7 cellular contexts compared by ENCODE assay signal in the genomic region with DNA sequence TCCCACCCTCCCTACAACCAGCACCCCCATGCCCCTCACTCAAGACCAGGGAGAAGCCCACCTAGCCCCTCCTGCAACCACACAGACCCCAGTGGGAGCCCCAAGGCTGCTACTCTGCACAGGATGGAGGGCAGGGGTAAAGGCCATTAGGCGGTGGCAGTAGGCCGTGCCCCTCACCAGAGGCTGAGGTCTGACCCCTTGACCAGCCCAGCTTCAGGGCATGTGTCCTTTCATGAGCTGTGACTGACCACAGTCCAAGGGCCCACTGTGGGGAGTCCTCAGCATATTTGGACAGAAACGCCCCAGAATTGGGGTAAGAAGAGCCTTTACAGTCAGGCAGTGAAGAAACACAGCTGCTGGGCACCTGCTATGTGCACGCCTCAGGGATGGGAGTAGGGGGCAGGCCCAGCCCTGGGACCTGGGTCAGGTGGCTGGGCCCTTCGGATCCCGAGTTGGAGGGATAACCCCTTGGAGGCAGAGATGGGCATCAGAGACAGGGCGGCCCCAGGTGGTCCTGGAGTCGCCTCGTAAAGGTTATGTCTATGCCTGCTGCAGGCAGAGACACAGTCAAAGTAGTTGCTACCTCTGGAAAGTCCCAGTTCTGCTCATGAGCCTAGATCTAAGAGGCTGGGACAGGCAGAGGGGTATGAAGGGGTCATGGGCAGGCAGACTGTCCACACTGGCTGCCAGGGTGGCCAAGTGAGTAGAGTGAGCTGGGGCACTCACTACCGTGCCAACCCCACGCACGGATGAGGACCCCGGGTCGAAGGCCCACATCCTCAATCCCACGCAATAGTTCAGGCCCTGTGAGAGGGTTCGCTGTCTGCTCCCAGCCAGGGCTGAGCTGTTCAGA. TPM values are rescaled to one million over a fixed set of nuclear protein-coding genes. Genes with fewer than 3 reads are reported as not detected.
DNase-seq lines count a peak whose midpoint lies in the region; ATAC-seq, FAIRE-seq and TF ChIP-seq lines count a peak whose summit lies in the region.

No MANE protein-coding gene starts in this region.

- H2BK15ac ChIP-seq in IMR-90 (ENCODE audit: low read depth, low read length) = no peak overlapping the region

- H3K27me3 Mint-ChIP-seq in activated naive CD8-positive, alpha-beta T cell treated with anti-CD3 and anti-CD28 coated beads, Interleukin-2, amount 50 U/mL, for 24 hours = no peaks in the 10 kb centered on the region

- H3K9me3 Mint-ChIP-seq in activated naive CD8-positive, alpha-beta T cell treated with anti-CD3 and anti-CD28 coated beads, Interleukin-2, amount 50 U/mL, for 24 hours = no peaks in the 10 kb centered on the region

- CTCF ChIA-PET in IMR-90 (lab: Yijun Ruan, JAX) (no interaction called here), HepG2 (lab: Yijun Ruan, JAX; ENCODE audit: low intra/inter-chr PET ratio, low total read pairs) (no interaction called here)

- dilution Hi-C loops in IMR-90 (cut with HindIII; ENCODE audit: low sequenced_read_pairs, unreplicated experiment) = no loop called here

- H4K8ac ChIP-seq in IMR-90 (ENCODE audit: low read depth in 2 of 2, low read length in 2 of 2) = peak overlapping the region; percentile 93 to 96

- no TSS peak for BruUV-seq in IMR-90 (replicated peaks; lab: Mats Ljungman, UMichigan)
- no TSS peak for BruUV-seq in HepG2 (replicated peaks; lab: Mats Ljungman, UMichigan)

- H4K91ac ChIP-seq in IMR-90 (ENCODE audit: insufficient read depth, low read depth, low read length) = peak overlapping the region; percentile 92

- TF ChIP-seq RAD21 in IMR-90 (IDR thresholded peaks at IDR 0.05; ENCODE audit: low read length) (no peak), HepG2 (CRISPR knock-in tag; IDR thresholded peaks at IDR 0.05) (no peak)

- intact Hi-C loops in IMR-90 (cut with micrococcal nuclease) = no loop called here
- intact Hi-C loops in HepG2 (cut with micrococcal nuclease; ENCODE audit: unreplicated experiment) = loop anchor here (2.0 to 5.0 kb wide), 2 partner anchors 15 to 203 kb away; partner anchors contain the start of gene ZNF274

- peak overlapping the region; percentile 73 for H3K4me2 ChIP-seq in IMR-90 (ENCODE audit: low read depth, low read length)
- H3K4me2 ChIP-seq in HepG2 (ENCODE audit: low read depth, low read length) = peak overlapping the region; percentile 99

- no peak for FAIRE-seq in HepG2 (lab: Jason Lieb, UNC)

- H3K36me3 Mint-ChIP-seq in activated naive CD8-positive, alpha-beta T cell treated with anti-CD3 and anti-CD28 coated beads, Interleukin-2, amount 50 U/mL, for 24 hours (ENCODE audit: low read depth) = peaks cover 30% of the 10 kb centered on the region

- H3K14ac ChIP-seq in IMR-90 (replicated peaks; ENCODE audit: low read depth, low read length) = peak overlapping the region; percentile 92

- 90% methylated on average over 2 of the region's 16 CpGs; no CpG with 5 or more reads in 1 of the 2 experiments for WGBS in IMR-90 (ENCODE audit: extremely low coverage in 2 of 2, insufficient read length in 1 of 2), 2 experiments
- 18% methylated on average over 11 of the region's 16 CpGs for WGBS in HepG2 (ENCODE audit: low lambda C conversion rate)

- H3K27ac ChIP-seq in IMR-90 (ENCODE audit: insufficient read depth, low read length) (peak overlapping the region; percentile 86), HepG2 (ENCODE audit: extremely low read length, insufficient read depth, low read length) (peak overlapping the region; percentile 99), subcutaneous abdominal adipose tissue (ENCODE audit: low read depth, low read length) (peak overlapping the region; percentile 92)

- H3K79me2 ChIP-seq in HepG2 (ENCODE audit: insufficient read depth, low read length) = peaks cover 36% of the 10 kb centered on the region

- peak overlapping the region; percentile 97 for H3K23ac ChIP-seq in IMR-90 (ENCODE audit: low read depth, low read length)

- H3K9ac ChIP-seq in IMR-90 (ENCODE audit: low read depth, low read length) (peak overlapping the region; percentile 87), HepG2 (ENCODE audit: insufficient read depth, low read depth, low read length) (peak overlapping the region; percentile 97), subcutaneous abdominal adipose tissue (ENCODE audit: low read length in 5 of 5) (peak overlapping the region; percentile 63 to 90 (median 78))

- H3K18ac ChIP-seq in IMR-90 (ENCODE audit: low read depth, low read length) = no peak overlapping the region

- TF ChIP-seq CTCF in IMR-90 (conservative IDR thresholded peaks at IDR 0.05; ENCODE audit: low read depth, low read length) (no peak), HepG2 (CRISPR knock-in tag; IDR thresholded peaks at IDR 0.05) (no peak)

- H3K27ac Mint-ChIP-seq in activated naive CD8-positive, alpha-beta T cell treated with anti-CD3 and anti-CD28 coated beads, Interleukin-2, amount 50 U/mL, for 24 hours = peak overlapping the region; percentile 99

- H4K20me1 ChIP-seq in IMR-90 (ENCODE audit: insufficient read depth, low read length) (peaks cover 25% of the 10 kb centered on the region), HepG2 (ENCODE audit: insufficient read depth, low read length) (peaks cover 24% of the 10 kb centered on the region)

- H3K27me3 ChIP-seq in IMR-90 (ENCODE audit: control insufficient read depth, insufficient read depth, low read length) = no peaks in the 10 kb centered on the region
- H3K27me3 ChIP-seq in HepG2 (ENCODE audit: control insufficient read depth in 1 of 2, insufficient read depth in 2 of 2, low read length in 2 of 2) = no peaks in the 10 kb centered on the region; a peak in 1 of 5 replicates
- H3K27me3 ChIP-seq in subcutaneous abdominal adipose tissue (ENCODE audit: control insufficient read depth in 5 of 5, insufficient read depth in 4 of 5, low read length in 5 of 5) = no peaks in the 10 kb centered on the region

- H4K5ac ChIP-seq in IMR-90 (ENCODE audit: low read depth, low read length) = peak overlapping the region; percentile 70

- H3K56ac ChIP-seq in IMR-90 (ENCODE audit: extremely low read depth, insufficient read depth, low read length) = peak overlapping the region; percentile 70

- ATAC-seq in IMR-90 (ENCODE audit: low read depth) = no peak
- ATAC-seq in activated naive CD8-positive, alpha-beta T cell treated with anti-CD3 and anti-CD28 coated beads, Interleukin-2, amount 50 U/mL, for 24 hours = no peak
- ATAC-seq in HepG2 = peak; percentile 16

- H3K36me3 ChIP-seq in IMR-90 (ENCODE audit: control insufficient read depth, insufficient read depth, low read length) (peaks cover 5% of the 10 kb centered on the region), HepG2 (replicated peaks in 1 of 2; ENCODE audit: control insufficient read depth in 1 of 2, insufficient read depth in 2 of 2, low read length in 2 of 2) (peaks cover 0 to 16% of the 10 kb centered on the region in 2 experiments; a peak in 3 of 5 replicates), subcutaneous abdominal adipose tissue (ENCODE audit: control insufficient read depth in 5 of 5, insufficient read depth in 5 of 5, low read length in 5 of 5) (peaks cover 3 to 17% (median 9%) of the 10 kb centered on the region in 5 donors)

- peaks cover 21% of the 10 kb centered on the region for H3K9me1 ChIP-seq in IMR-90 (ENCODE audit: insufficient read depth, low read length)

- peak overlapping the region; percentile 52 for H2BK120ac ChIP-seq in IMR-90 (ENCODE audit: low read depth, low read length)

- TF ChIP-seq EP300 in HepG2 (IDR thresholded peaks at IDR 0.05; ENCODE audit: low read depth in 2 of 2, low read length in 2 of 2) (no peak; a peak in 1 of 4 replicates), HepG2 (CRISPR knock-in tag; IDR thresholded peaks at IDR 0.05; ENCODE audit: borderline replicate concordance) (no peak)

- POLR2A ChIA-PET in IMR-90 (lab: Charles Lee; ENCODE audit: unreplicated experiment) = no interaction called here
- POLR2A ChIA-PET in HepG2 (lab: Yijun Ruan, JAX) = interaction anchor here (0.6 to 4.6 kb wide), 6 partner anchors 12 to 203 kb away, joined by 3 to 19 read pairs (median 3); partner anchors contain the start of genes ERVK3-1, ZNF274, ZNF497 and ZNF584

- H2BK5ac ChIP-seq in IMR-90 (ENCODE audit: low read depth, low read length, poor library complexity, severe bottlenecking) = peak overlapping the region; percentile 87

- H3K4me3 ChIP-seq in IMR-90 (ENCODE audit: insufficient read depth, low read depth, low read length) = peak overlapping the region; percentile 55
- H3K4me3 ChIP-seq in HepG2 (replicated peaks in 1 of 3; ENCODE audit: insufficient read depth in 1 of 3, low read depth in 2 of 3, low read length in 3 of 3) = peak overlapping the region; percentile 76 to 98 (median 92)
- H3K4me3 ChIP-seq in subcutaneous abdominal adipose tissue (ENCODE audit: low read depth in 1 of 5, low read length in 5 of 5) = peak overlapping the region; percentile 69 to 87 (median 77)

- H2AFZ ChIP-seq in IMR-90 (replicated peaks; ENCODE audit: low read length, poor library complexity) (peak overlapping the region; percentile 96), HepG2 (ENCODE audit: low read length) (no peak overlapping the region)

- peak overlapping the region; percentile 100 for H2AK9ac ChIP-seq in IMR-90 (replicated peaks; ENCODE audit: low read depth, low read length, poor library complexity)

- H3K4ac ChIP-seq in IMR-90 (ENCODE audit: low read depth, low read length) = peak overlapping the region; percentile 90

- H3K79me1 ChIP-seq in IMR-90 (ENCODE audit: low read depth in 1 of 2, low read length in 2 of 2) = peaks cover 17 to 49% of the 10 kb centered on the region in 2 experiments; a peak in 3 of 4 replicates

- no peak overlapping the region for H2BK20ac ChIP-seq in IMR-90 (ENCODE audit: low read depth, low read length)

- H3K4me3 Mint-ChIP-seq in activated naive CD8-positive, alpha-beta T cell treated with anti-CD3 and anti-CD28 coated beads, Interleukin-2, amount 50 U/mL, for 24 hours = peak overlapping the region; percentile 98

- peaks cover 55% of the 10 kb centered on the region for H3K4me1 Mint-ChIP-seq in activated naive CD8-positive, alpha-beta T cell treated with anti-CD3 and anti-CD28 coated beads, Interleukin-2, amount 50 U/mL, for 24 hours

- DNase-seq in IMR-90 = no peak
- DNase-seq in activated naive CD8-positive, alpha-beta T cell treated with anti-CD3 and anti-CD28 coated beads, Interleukin-2, amount 50 U/mL, for 24 hours = peak; percentile 49
- no peak for DNase-seq in HepG2 (ENCODE audit: low spot score)
- no peak for DNase-seq in SK-N-DZ (ENCODE audit: low spot score)
- DNase-seq in DMS153 (lab: John Stamatoyannopoulos, UW) = no peak
- no peak for DNase-seq in DMS114 treated with DMSO at 0.1 percent for 48 hours (lab: John Stamatoyannopoulos, UW; ENCODE audit: unreplicated experiment)

- in situ Hi-C loops in IMR-90 (cut with MboI; ENCODE audit: low sequenced_read_pairs) = no loop called here
- in situ Hi-C loops in HepG2 (cut with HindIII; ENCODE audit: extremely low pct_ligation_motif_present, low pct_unique_long_range_greater_than_20kb) = no loop called here

- H2AK5ac ChIP-seq in IMR-90 (ENCODE audit: low read depth, low read length) = peak overlapping the region; percentile 93

- no peaks in the 10 kb centered on the region for H3K9me3 ChIP-seq in IMR-90 (ENCODE audit: control insufficient read depth, insufficient read depth, low read length)
- no peaks in the 10 kb centered on the region for H3K9me3 ChIP-seq in HepG2 (ENCODE audit: low read length)
- no peaks in the 10 kb centered on the region for H3K9me3 ChIP-seq in subcutaneous abdominal adipose tissue (ENCODE audit: control insufficient read depth in 5 of 5, low read length in 5 of 5)

- TF ChIP-seq POLR2A in IMR-90 (IDR thresholded peaks at IDR 0.05; ENCODE audit: low read depth, low read length) (no peak), HepG2 (IDR thresholded peaks at IDR 0.05; ENCODE audit: insufficient read depth in 1 of 2, low read depth in 2 of 2, low read length in 2 of 2) (peak in 1 of 2 experiments; percentile 23)

- H3K4me1 ChIP-seq in IMR-90 (ENCODE audit: control insufficient read depth, insufficient read depth, low read length) (peaks cover 12% of the 10 kb centered on the region), HepG2 (ENCODE audit: insufficient read depth, low read length) (peaks cover 47% of the 10 kb centered on the region), subcutaneous abdominal adipose tissue (ENCODE audit: control insufficient read depth in 5 of 5, insufficient read depth in 5 of 5, low read length in 5 of 5) (peaks cover 9 to 45% (median 36%) of the 10 kb centered on the region in 5 donors)

RNA-seq across cellular contexts. Expression of gene RPS5, which starts 1.5 kb away (rescaled TPM):
- 3,811 and 5,858 TPM in 2 replicates for total RNA-seq in IMR-90 (2012; rRNA removed)
- 3,265 and 3,617 TPM in 2 replicates for polyA plus RNA-seq in IMR-90 (2012; rRNA removed)
- 1,967 and 6,567 TPM in 2 replicates for polyA plus RNA-seq in IMR-90 (2012; cell fraction: cytosol; rRNA removed)
- 1,256 and 1,694 TPM in 2 replicates for polyA plus RNA-seq in IMR-90 (2012; cell fraction: nucleus; rRNA removed; ENCODE audit: low replicate concordance)
- total RNA-seq in HepG2 (2016; rRNA removed; fragmentation: Illumina TruSeq; extraction: Trizol) = 1,544 and 1,715 TPM in 2 replicates
- total RNA-seq in HepG2 (2016; cell fraction: cytosol; rRNA removed; fragmentation: Illumina TruSeq; extraction: Trizol; ENCODE audit: low read depth) = 2,017 and 2,110 TPM in 2 replicates
- 1,517 and 1,921 TPM in 2 replicates for total RNA-seq in HepG2 (2016; cell fraction: insoluble cytoplasmic fraction; rRNA removed; fragmentation: Illumina TruSeq; extraction: Trizol)
- total RNA-seq in HepG2 (2016; cell fraction: membrane; rRNA removed; fragmentation: Illumina TruSeq; extraction: Trizol) = 2,939 and 3,145 TPM in 2 replicates
- 614 and 724 TPM in 2 replicates for total RNA-seq in HepG2 (2016; cell fraction: nucleus; rRNA removed; fragmentation: Illumina TruSeq; extraction: Trizol)
- 4,145 and 4,408 TPM in 2 replicates for polyA plus RNA-seq in HepG2 (2011; rRNA removed)
- 3,539 and 5,584 TPM in 2 replicates for polyA plus RNA-seq in HepG2 (2011; cell fraction: cytosol; rRNA removed)
- 1,780 and 1,928 TPM in 2 replicates for polyA plus RNA-seq in HepG2 (2011; cell fraction: nucleus; rRNA removed)
- 1,706 and 1,819 TPM in 2 replicates for polyA plus RNA-seq in HepG2 (2012)
- polyA plus RNA-seq in HepG2 (2016; cell fraction: cytosol; fragmentation: Illumina TruSeq; extraction: Trizol; ENCODE audit: low read depth) = 2,310 and 2,596 TPM in 2 replicates
- polyA plus RNA-seq in HepG2 (2016; cell fraction: insoluble cytoplasmic fraction; fragmentation: Illumina TruSeq; extraction: Trizol; ENCODE audit: low read depth) = 1,782 and 1,827 TPM in 2 replicates
- 3,073 and 3,180 TPM in 2 replicates for polyA plus RNA-seq in HepG2 (2016; cell fraction: membrane; fragmentation: Illumina TruSeq; extraction: Trizol; ENCODE audit: low read depth)
- polyA plus RNA-seq in HepG2 (2016; cell fraction: nucleus; fragmentation: Illumina TruSeq; extraction: Trizol; ENCODE audit: insufficient read depth, low read depth) = 1,095 and 1,142 TPM in 2 replicates
- 2,710 and 3,749 TPM in 2 replicates for polyA minus RNA-seq in HepG2 (2011; rRNA and poly(A)+ RNA removed; ENCODE audit: low replicate concordance)
- polyA minus RNA-seq in HepG2 (2011; cell fraction: cytosol; rRNA and poly(A)+ RNA removed) = 541 and 557 TPM in 2 replicates
- polyA minus RNA-seq in HepG2 (2011; cell fraction: nucleus; rRNA and poly(A)+ RNA removed) = 340 and 381 TPM in 2 replicates
- 2,519 and 3,162 TPM in 2 replicates for polyA plus RNA-seq in SK-N-DZ (2014; cell fraction: cytosol; rRNA removed)
- polyA plus RNA-seq in SK-N-DZ (2014; cell fraction: nucleus; rRNA removed) = 1,307 and 1,926 TPM in 2 replicates

RNA-seq across cellular contexts. Expression of gene ZNF837, which starts 4.7 kb away (rescaled TPM):
- total RNA-seq in IMR-90 (2012; rRNA removed) (0.54 and 0.56 TPM in 2 replicates), HepG2 (2016; rRNA removed; fragmentation: Illumina TruSeq; extraction: Trizol) (0.73 and 1.3 TPM in 2 replicates)
- polyA plus RNA-seq in IMR-90 (2012; rRNA removed) (1.2 and 1.9 TPM in 2 replicates), HepG2 (2011; rRNA removed) (0.29 and 0.69 TPM in 2 replicates)
- polyA plus RNA-seq in IMR-90 (2012; cell fraction: cytosol; rRNA removed) = 1.7 and 1.9 TPM in 2 replicates
- polyA plus RNA-seq in IMR-90 (2012; cell fraction: nucleus; rRNA removed; ENCODE audit: low replicate concordance) = 0.97 and 3.2 TPM in 2 replicates
- total RNA-seq in HepG2 (2016; cell fraction: cytosol; rRNA removed; fragmentation: Illumina TruSeq; extraction: Trizol; ENCODE audit: low read depth) = 0.71 and 0.79 TPM in 2 replicates
- 0.68 and 1.8 TPM in 2 replicates for total RNA-seq in HepG2 (2016; cell fraction: insoluble cytoplasmic fraction; rRNA removed; fragmentation: Illumina TruSeq; extraction: Trizol)
- 1.5 and 2.2 TPM in 2 replicates for total RNA-seq in HepG2 (2016; cell fraction: membrane; rRNA removed; fragmentation: Illumina TruSeq; extraction: Trizol)
- 1.0 and 1.6 TPM in 2 replicates for total RNA-seq in HepG2 (2016; cell fraction: nucleus; rRNA removed; fragmentation: Illumina TruSeq; extraction: Trizol)
- polyA plus RNA-seq in HepG2 (2011; cell fraction: cytosol; rRNA removed) = 0.37 and 0.87 TPM in 2 replicates
- 1.6 TPM in 2 replicates for polyA plus RNA-seq in HepG2 (2011; cell fraction: nucleus; rRNA removed)
- polyA plus RNA-seq in HepG2 (2012) = 0.47 and 0.56 TPM in 2 replicates
- 0.55 and 0.72 TPM in 2 replicates for polyA plus RNA-seq in HepG2 (2016; cell fraction: cytosol; fragmentation: Illumina TruSeq; extraction: Trizol; ENCODE audit: low read depth)
- polyA plus RNA-seq in HepG2 (2016; cell fraction: insoluble cytoplasmic fraction; fragmentation: Illumina TruSeq; extraction: Trizol; ENCODE audit: low read depth) = 0.70 and 0.97 TPM in 2 replicates
- 0.61 and 0.99 TPM in 2 replicates for polyA plus RNA-seq in HepG2 (2016; cell fraction: membrane; fragmentation: Illumina TruSeq; extraction: Trizol; ENCODE audit: low read depth)
- 0.38 and 1.3 TPM in 2 replicates for polyA plus RNA-seq in HepG2 (2016; cell fraction: nucleus; fragmentation: Illumina TruSeq; extraction: Trizol; ENCODE audit: insufficient read depth, low read depth)
- polyA minus RNA-seq in HepG2 (2011; rRNA and poly(A)+ RNA removed; ENCODE audit: low replicate concordance) = 0.47 and 1.0 TPM in 2 replicates
- 0.44 and 0.69 TPM in 2 replicates for polyA minus RNA-seq in HepG2 (2011; cell fraction: cytosol; rRNA and poly(A)+ RNA removed)
- polyA minus RNA-seq in HepG2 (2011; cell fraction: nucleus; rRNA and poly(A)+ RNA removed) = 0.25 and 0.90 TPM in 2 replicates
- polyA plus RNA-seq in SK-N-DZ (2014; cell fraction: cytosol; rRNA removed) = 2.4 and 4.2 TPM in 2 replicates
- 1.7 and 5.6 TPM in 2 replicates for polyA plus RNA-seq in SK-N-DZ (2014; cell fraction: nucleus; rRNA removed)

RNA-seq across cellular contexts. Expression of gene RNF225, which starts 9.9 kb away (rescaled TPM):
- not detected in 2 replicates for total RNA-seq in IMR-90 (2012; rRNA removed)
- polyA plus RNA-seq in IMR-90 (2012; rRNA removed) = 0.10 TPM in 1 of 2 replicates, not detected in the other
- polyA plus RNA-seq in IMR-90 (2012; cell fraction: cytosol; rRNA removed) = 0.12 TPM in 1 of 2 replicates, not detected in the other
- 0.22 and 1.1 TPM in 2 replicates for polyA plus RNA-seq in IMR-90 (2012; cell fraction: nucleus; rRNA removed; ENCODE audit: low replicate concordance)
- not detected in 2 replicates for total RNA-seq in HepG2 (2016; rRNA removed; fragmentation: Illumina TruSeq; extraction: Trizol)
- not detected in 2 replicates for total RNA-seq in HepG2 (2016; cell fraction: cytosol; rRNA removed; fragmentation: Illumina TruSeq; extraction: Trizol; ENCODE audit: low read depth)
- not detected in 2 replicates for total RNA-seq in HepG2 (2016; cell fraction: insoluble cytoplasmic fraction; rRNA removed; fragmentation: Illumina TruSeq; extraction: Trizol)
- not detected in 2 replicates for total RNA-seq in HepG2 (2016; cell fraction: membrane; rRNA removed; fragmentation: Illumina TruSeq; extraction: Trizol)
- total RNA-seq in HepG2 (2016; cell fraction: nucleus; rRNA removed; fragmentation: Illumina TruSeq; extraction: Trizol) = not detected in 2 replicates
- polyA plus RNA-seq in HepG2 (2011; rRNA removed) = not detected in 2 replicates
- polyA plus RNA-seq in HepG2 (2011; cell fraction: cytosol; rRNA removed) = not detected in 2 replicates
- 0.57 and 1.5 TPM in 2 replicates for polyA plus RNA-seq in HepG2 (2011; cell fraction: nucleus; rRNA removed)
- not detected in 2 replicates for polyA plus RNA-seq in HepG2 (2012)
- polyA plus RNA-seq in HepG2 (2016; cell fraction: cytosol; fragmentation: Illumina TruSeq; extraction: Trizol; ENCODE audit: low read depth) = not detected in 2 replicates
- polyA plus RNA-seq in HepG2 (2016; cell fraction: insoluble cytoplasmic fraction; fragmentation: Illumina TruSeq; extraction: Trizol; ENCODE audit: low read depth) = not detected in 2 replicates
- polyA plus RNA-seq in HepG2 (2016; cell fraction: membrane; fragmentation: Illumina TruSeq; extraction: Trizol; ENCODE audit: low read depth) = not detected in 2 replicates
- polyA plus RNA-seq in HepG2 (2016; cell fraction: nucleus; fragmentation: Illumina TruSeq; extraction: Trizol; ENCODE audit: insufficient read depth, low read depth) = not detected in 2 replicates
- 0.80 TPM in 1 of 2 replicates, not detected in the other for polyA minus RNA-seq in HepG2 (2011; rRNA and poly(A)+ RNA removed; ENCODE audit: low replicate concordance)
- not detected in 2 replicates for polyA minus RNA-seq in HepG2 (2011; cell fraction: cytosol; rRNA and poly(A)+ RNA removed)
- 1.5 and 2.4 TPM in 2 replicates for polyA minus RNA-seq in HepG2 (2011; cell fraction: nucleus; rRNA and poly(A)+ RNA removed)
- not detected in 2 replicates for polyA plus RNA-seq in SK-N-DZ (2014; cell fraction: cytosol; rRNA removed)
- polyA plus RNA-seq in SK-N-DZ (2014; cell fraction: nucleus; rRNA removed) = not detected in 2 replicates

RNA-seq across cellular contexts. Expression of gene ZNF584, which starts 22.9 kb away (rescaled TPM):
- total RNA-seq in IMR-90 (2012; rRNA removed) (12.8 and 15.4 TPM in 2 replicates), HepG2 (2016; rRNA removed; fragmentation: Illumina TruSeq; extraction: Trizol) (6.8 and 7.0 TPM in 2 replicates)
- polyA plus RNA-seq in IMR-90 (2012; rRNA removed) (11.6 and 12.4 TPM in 2 replicates), HepG2 (2011; rRNA removed) (2.4 and 3.3 TPM in 2 replicates)
- polyA plus RNA-seq in IMR-90 (2012; cell fraction: cytosol; rRNA removed) = 7.0 and 8.6 TPM in 2 replicates
- 7.3 and 10.9 TPM in 2 replicates for polyA plus RNA-seq in IMR-90 (2012; cell fraction: nucleus; rRNA removed; ENCODE audit: low replicate concordance)
- total RNA-seq in HepG2 (2016; cell fraction: cytosol; rRNA removed; fragmentation: Illumina TruSeq; extraction: Trizol; ENCODE audit: low read depth) = 2.7 and 3.0 TPM in 2 replicates
- 7.0 and 7.6 TPM in 2 replicates for total RNA-seq in HepG2 (2016; cell fraction: insoluble cytoplasmic fraction; rRNA removed; fragmentation: Illumina TruSeq; extraction: Trizol)
- 5.6 and 7.1 TPM in 2 replicates for total RNA-seq in HepG2 (2016; cell fraction: membrane; rRNA removed; fragmentation: Illumina TruSeq; extraction: Trizol)
- 4.6 and 6.5 TPM in 2 replicates for total RNA-seq in HepG2 (2016; cell fraction: nucleus; rRNA removed; fragmentation: Illumina TruSeq; extraction: Trizol)
- 2.2 and 2.4 TPM in 2 replicates for polyA plus RNA-seq in HepG2 (2011; cell fraction: cytosol; rRNA removed)
- polyA plus RNA-seq in HepG2 (2011; cell fraction: nucleus; rRNA removed) = 2.7 and 3.7 TPM in 2 replicates
- polyA plus RNA-seq in HepG2 (2012) = 2.1 and 2.6 TPM in 2 replicates
- 1.5 and 2.0 TPM in 2 replicates for polyA plus RNA-seq in HepG2 (2016; cell fraction: cytosol; fragmentation: Illumina TruSeq; extraction: Trizol; ENCODE audit: low read depth)
- 4.1 and 4.8 TPM in 2 replicates for polyA plus RNA-seq in HepG2 (2016; cell fraction: insoluble cytoplasmic fraction; fragmentation: Illumina TruSeq; extraction: Trizol; ENCODE audit: low read depth)
- polyA plus RNA-seq in HepG2 (2016; cell fraction: membrane; fragmentation: Illumina TruSeq; extraction: Trizol; ENCODE audit: low read depth) = 2.5 and 4.0 TPM in 2 replicates
- 6.0 and 6.2 TPM in 2 replicates for polyA plus RNA-seq in HepG2 (2016; cell fraction: nucleus; fragmentation: Illumina TruSeq; extraction: Trizol; ENCODE audit: insufficient read depth, low read depth)
- 5.5 and 35.4 TPM in 2 replicates for polyA minus RNA-seq in HepG2 (2011; rRNA and poly(A)+ RNA removed; ENCODE audit: low replicate concordance)
- polyA minus RNA-seq in HepG2 (2011; cell fraction: cytosol; rRNA and poly(A)+ RNA removed) = 2.7 and 2.9 TPM in 2 replicates
- 4.2 and 4.6 TPM in 2 replicates for polyA minus RNA-seq in HepG2 (2011; cell fraction: nucleus; rRNA and poly(A)+ RNA removed)
- 3.6 and 7.2 TPM in 2 replicates for polyA plus RNA-seq in SK-N-DZ (2014; cell fraction: cytosol; rRNA removed)
- 1.8 and 9.7 TPM in 2 replicates for polyA plus RNA-seq in SK-N-DZ (2014; cell fraction: nucleus; rRNA removed)

RNA-seq across cellular contexts. Expression of gene ZNF497, which starts 23.0 kb away (rescaled TPM):
- total RNA-seq in IMR-90 (2012; rRNA removed) = 0.18 and 0.56 TPM in 2 replicates
- 0.24 and 0.27 TPM in 2 replicates for polyA plus RNA-seq in IMR-90 (2012; rRNA removed)
- polyA plus RNA-seq in IMR-90 (2012; cell fraction: cytosol; rRNA removed) = 0.25 TPM in 2 replicates
- 1.2 and 4.0 TPM in 2 replicates for polyA plus RNA-seq in IMR-90 (2012; cell fraction: nucleus; rRNA removed; ENCODE audit: low replicate concordance)
- total RNA-seq in HepG2 (2016; rRNA removed; fragmentation: Illumina TruSeq; extraction: Trizol) = 1.1 and 1.9 TPM in 2 replicates
- total RNA-seq in HepG2 (2016; cell fraction: cytosol; rRNA removed; fragmentation: Illumina TruSeq; extraction: Trizol; ENCODE audit: low read depth) = 0.10 and 0.53 TPM in 2 replicates
- total RNA-seq in HepG2 (2016; cell fraction: insoluble cytoplasmic fraction; rRNA removed; fragmentation: Illumina TruSeq; extraction: Trizol) = 1.4 and 1.9 TPM in 2 replicates
- 0.76 and 0.77 TPM in 2 replicates for total RNA-seq in HepG2 (2016; cell fraction: membrane; rRNA removed; fragmentation: Illumina TruSeq; extraction: Trizol)
- total RNA-seq in HepG2 (2016; cell fraction: nucleus; rRNA removed; fragmentation: Illumina TruSeq; extraction: Trizol) = 1.4 and 2.1 TPM in 2 replicates
- polyA plus RNA-seq in HepG2 (2011; rRNA removed) = 1.5 and 1.8 TPM in 2 replicates
- 0.74 and 1.2 TPM in 2 replicates for polyA plus RNA-seq in HepG2 (2011; cell fraction: cytosol; rRNA removed)
- polyA plus RNA-seq in HepG2 (2011; cell fraction: nucleus; rRNA removed) = 9.3 and 11.8 TPM in 2 replicates
- 0.83 and 1.1 TPM in 2 replicates for polyA plus RNA-seq in HepG2 (2012)
- polyA plus RNA-seq in HepG2 (2016; cell fraction: cytosol; fragmentation: Illumina TruSeq; extraction: Trizol; ENCODE audit: low read depth) = 0.10 and 0.16 TPM in 2 replicates
- 0.84 and 1.1 TPM in 2 replicates for polyA plus RNA-seq in HepG2 (2016; cell fraction: insoluble cytoplasmic fraction; fragmentation: Illumina TruSeq; extraction: Trizol; ENCODE audit: low read depth)
- polyA plus RNA-seq in HepG2 (2016; cell fraction: membrane; fragmentation: Illumina TruSeq; extraction: Trizol; ENCODE audit: low read depth) = 0.37 and 0.49 TPM in 2 replicates
- polyA plus RNA-seq in HepG2 (2016; cell fraction: nucleus; fragmentation: Illumina TruSeq; extraction: Trizol; ENCODE audit: insufficient read depth, low read depth) = 3.8 and 4.5 TPM in 2 replicates
- polyA minus RNA-seq in HepG2 (2011; rRNA and poly(A)+ RNA removed; ENCODE audit: low replicate concordance) = 3.8 and 4.0 TPM in 2 replicates
- polyA minus RNA-seq in HepG2 (2011; cell fraction: cytosol; rRNA and poly(A)+ RNA removed) = 0.40 and 0.79 TPM in 2 replicates
- 2.7 and 3.0 TPM in 2 replicates for polyA minus RNA-seq in HepG2 (2011; cell fraction: nucleus; rRNA and poly(A)+ RNA removed)
- 1.2 and 1.5 TPM in 2 replicates for polyA plus RNA-seq in SK-N-DZ (2014; cell fraction: cytosol; rRNA removed)
- 3.8 and 6.7 TPM in 2 replicates for polyA plus RNA-seq in SK-N-DZ (2014; cell fraction: nucleus; rRNA removed)
